1 cellular context compared by ENCODE assay signal in genomic region chr11:3057069-3057963, GRCh38.
A peak's percentile ranks its signal among the peaks of the same experiment; 100 is the strongest.
TF ChIP-seq lines count a peak whose summit lies in the region.

TSS of gene CARS1 (minus strand) at chr11:3057423. CDS start at chr11:3057367, 56 bp downstream.

TF ChIP-seq in K562, 482 proteins besides CTCF, POLR2A, EP300 and RAD21 (continued from another document and continues in another):
- peak; percentile 98 for TF ChIP-seq ZBTB40 (IDR thresholded peaks at IDR 0.05)
- TF ChIP-seq ZBTB40 (CRISPR knock-in tag; IDR thresholded peaks at IDR 0.05) = no peak
- peak; percentile 58 for TF ChIP-seq PKNOX1 (IDR thresholded peaks at IDR 0.05)
- peak; percentile 68 for TF ChIP-seq SMAD4 (CRISPR knock-in tag; conservative IDR thresholded peaks at IDR 0.05)
- TF ChIP-seq HDAC2 (IDR thresholded peaks at IDR 0.05) = peak; percentile 66; the same call in 1 of the 2 replicates
- TF ChIP-seq GTF2F1 (IDR thresholded peaks at IDR 0.05; ENCODE audit: low read depth, low read length) = no peak
- no peak for TF ChIP-seq ZNF316 (IDR thresholded peaks at IDR 0.05)
- no peak for TF ChIP-seq ZNF57 (CRISPR knock-in tag; IDR thresholded peaks at IDR 0.05)
- no peak for TF ChIP-seq FUS (optimal IDR thresholded peaks at IDR 0.05; ENCODE audit: low read depth, low read length)
- no peak for TF ChIP-seq SAFB (IDR thresholded peaks at IDR 0.05; ENCODE audit: borderline replicate concordance, low read depth, low read length)
- TF ChIP-seq BHLHE40 (IDR thresholded peaks at IDR 0.05; ENCODE audit: low read length) = no peak
- no peak for TF ChIP-seq PHF21A (IDR thresholded peaks at IDR 0.05; ENCODE audit: borderline replicate concordance, low read depth)
- no peak for TF ChIP-seq NR1H2 (CRISPR knock-in tag; IDR thresholded peaks at IDR 0.05)
- TF ChIP-seq ELK1 (CRISPR knock-in tag; IDR thresholded peaks at IDR 0.05) = no peak
- no peak for TF ChIP-seq HDAC8 (tag; IDR thresholded peaks at IDR 0.05)
- 0 out of 2 replicates have a peak, but pooled peaks have one; percentile 40 for TF ChIP-seq IRF9 (tag; IDR thresholded peaks at IDR 0.05)
- 0 out of 2 replicates have a peak, but pooled peaks have one; percentile 53 for TF ChIP-seq MTA3 (IDR thresholded peaks at IDR 0.05; ENCODE audit: borderline replicate concordance)
- no peak for TF ChIP-seq ZNF146 (CRISPR knock-in tag; IDR thresholded peaks at IDR 0.05; ENCODE audit: unreplicated experiment)
- TF ChIP-seq FOXA3 (CRISPR knock-in tag; conservative IDR thresholded peaks at IDR 0.05 in 1 of 2, IDR thresholded peaks at IDR 0.05 in 1 of 2) = no peak
- peak; percentile 95 for TF ChIP-seq SAP30 (IDR thresholded peaks at IDR 0.05; ENCODE audit: borderline replicate concordance, insufficient read depth, low read depth, low read length, poor library complexity, severe bottlenecking)
- TF ChIP-seq ETS1 (conservative IDR thresholded peaks at IDR 0.05; ENCODE audit: control insufficient read depth, low read depth, low read length) = peak; percentile 99
- no peak for TF ChIP-seq ZNF668 (CRISPR knock-in tag; IDR thresholded peaks at IDR 0.05)
- no peak for TF ChIP-seq MEF2A (IDR thresholded peaks at IDR 0.05; ENCODE audit: control insufficient read depth, low read depth, low read length)
- TF ChIP-seq IRF1 (CRISPR knock-in tag; IDR thresholded peaks at IDR 0.05; ENCODE audit: borderline replicate concordance) = no peak
- TF ChIP-seq POLR2AphosphoS2 (IDR thresholded peaks at IDR 0.05; ENCODE audit: low read length) = peak; percentile 74; the same call in 1 of the 2 replicates
- TF ChIP-seq FOXM1 (IDR thresholded peaks at IDR 0.05; ENCODE audit: low read depth) = no peak
- no peak; the same call in 1 of the 2 replicates for TF ChIP-seq FOXM1 (CRISPR knock-in tag; IDR thresholded peaks at IDR 0.05; ENCODE audit: low read depth)
- no peak for TF ChIP-seq SNAPC5 (CRISPR knock-in tag; IDR thresholded peaks at IDR 0.05)
- TF ChIP-seq THRA (IDR thresholded peaks at IDR 0.05) = no peak
- no peak for TF ChIP-seq ZNF431 (CRISPR knock-in tag; IDR thresholded peaks at IDR 0.05)
- TF ChIP-seq PYGO2 (tag; IDR thresholded peaks at IDR 0.05) = no peak
- TF ChIP-seq CGGBP1 (CRISPR knock-in tag; IDR thresholded peaks at IDR 0.05) = no peak
- peak in 1 of 2 experiments; percentile 87; a peak in 2 of 4 replicates for TF ChIP-seq CSDE1 (IDR thresholded peaks at IDR 0.05)
- no peak for TF ChIP-seq ZNF197 (CRISPR knock-in tag; IDR thresholded peaks at IDR 0.05; ENCODE audit: low read depth)
- TF ChIP-seq ATF7 (IDR thresholded peaks at IDR 0.05) = peak; percentile 94
- TF ChIP-seq ELF1 (tag; IDR thresholded peaks at IDR 0.05) = peak; percentile 99
- TF ChIP-seq KHSRP (IDR thresholded peaks at IDR 0.05) = no peak
- no peak for TF ChIP-seq ZFP36 (IDR thresholded peaks at IDR 0.05; ENCODE audit: low read depth, low read length, partially characterized antibody)
- TF ChIP-seq ZNF76 (CRISPR knock-in tag; IDR thresholded peaks at IDR 0.05; ENCODE audit: borderline replicate concordance) = no peak
- no peak for TF ChIP-seq COPS2 (conservative IDR thresholded peaks at IDR 0.05)
- no peak for TF ChIP-seq POLR2H (tag; IDR thresholded peaks at IDR 0.05; ENCODE audit: low read depth)
- TF ChIP-seq EHMT2 (IDR thresholded peaks at IDR 0.05) = no peak
- TF ChIP-seq ZBTB33 (CRISPR knock-in tag; IDR thresholded peaks at IDR 0.05) = 0 out of 2 replicates have a peak, but pooled peaks have one; percentile 21
- no peak for TF ChIP-seq ARID3B (CRISPR knock-in tag; IDR thresholded peaks at IDR 0.05; ENCODE audit: borderline replicate concordance)
- no peak; the same call in 1 of the 2 replicates for TF ChIP-seq GTF2E2 (tag; IDR thresholded peaks at IDR 0.05)
- TF ChIP-seq KDM1A (IDR thresholded peaks at IDR 0.05) = no peak
- TF ChIP-seq NFXL1 (CRISPR knock-in tag; IDR thresholded peaks at IDR 0.05) = no peak
- no peak for TF ChIP-seq ZNF778 (CRISPR knock-in tag; IDR thresholded peaks at IDR 0.05)
